In the genomic region with DNA sequence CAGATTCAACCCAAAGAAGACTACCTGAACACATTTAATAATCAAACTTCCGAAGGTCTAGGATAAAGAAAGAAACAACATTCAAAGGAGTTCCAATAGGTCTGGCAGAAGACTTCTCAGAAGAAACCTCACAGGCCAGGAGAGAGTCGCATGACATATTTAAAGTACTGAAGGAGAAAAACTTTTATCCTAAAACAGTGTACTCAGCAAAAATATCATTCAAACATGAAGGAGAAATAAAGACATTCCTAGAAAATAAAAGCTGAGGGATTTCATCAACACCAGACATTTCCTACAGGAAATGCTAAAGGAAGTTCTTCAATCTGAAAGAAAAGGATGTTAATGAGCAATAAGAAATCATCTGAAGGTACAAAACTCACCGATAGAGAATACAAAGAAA, we compare ENCODE assay signal across 2 cellular contexts.
TF ChIP-seq lines count a peak whose summit lies in the region.

No MANE protein-coding gene starts in this region.

TF ChIP-seq in K562, 482 proteins besides CTCF, POLR2A, EP300 and RAD21 (continues in another document):
- no peak for TF ChIP-seq ETS2 (tag; IDR thresholded peaks at IDR 0.05; ENCODE audit: borderline replicate concordance, poor library complexity, severe bottlenecking)
- TF ChIP-seq, protein P1, sequence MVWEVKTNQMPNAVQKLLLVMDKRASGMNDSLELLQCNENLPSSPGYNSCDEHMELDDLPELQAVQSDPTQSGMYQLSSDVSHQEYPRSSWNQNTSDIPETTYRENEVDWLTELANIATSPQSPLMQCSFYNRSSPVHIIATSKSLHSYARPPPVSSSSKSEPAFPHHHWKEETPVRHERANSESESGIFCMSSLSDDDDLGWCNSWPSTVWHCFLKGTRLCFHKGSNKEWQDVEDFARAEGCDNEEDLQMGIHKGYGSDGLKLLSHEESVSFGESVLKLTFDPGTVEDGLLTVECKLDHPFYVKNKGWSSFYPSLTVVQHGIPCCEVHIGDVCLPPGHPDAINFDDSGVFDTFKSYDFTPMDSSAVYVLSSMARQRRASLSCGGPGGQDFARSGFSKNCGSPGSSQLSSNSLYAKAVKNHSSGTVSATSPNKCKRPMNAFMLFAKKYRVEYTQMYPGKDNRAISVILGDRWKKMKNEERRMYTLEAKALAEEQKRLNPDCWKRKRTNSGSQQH (CRISPR knock-in tag; IDR thresholded peaks at IDR 0.05), result no peak
- no peak for TF ChIP-seq ARNT (IDR thresholded peaks at IDR 0.05)
- TF ChIP-seq DIDO1 (tag; IDR thresholded peaks at IDR 0.05; ENCODE audit: low read depth), result no peak
- peak; percentile 71 for TF ChIP-seq C11orf30 (IDR thresholded peaks at IDR 0.05; ENCODE audit: low read depth)
- TF ChIP-seq KAT2B (IDR thresholded peaks at IDR 0.05; ENCODE audit: low read depth, low read length), result no peak
- TF ChIP-seq, protein P2, sequence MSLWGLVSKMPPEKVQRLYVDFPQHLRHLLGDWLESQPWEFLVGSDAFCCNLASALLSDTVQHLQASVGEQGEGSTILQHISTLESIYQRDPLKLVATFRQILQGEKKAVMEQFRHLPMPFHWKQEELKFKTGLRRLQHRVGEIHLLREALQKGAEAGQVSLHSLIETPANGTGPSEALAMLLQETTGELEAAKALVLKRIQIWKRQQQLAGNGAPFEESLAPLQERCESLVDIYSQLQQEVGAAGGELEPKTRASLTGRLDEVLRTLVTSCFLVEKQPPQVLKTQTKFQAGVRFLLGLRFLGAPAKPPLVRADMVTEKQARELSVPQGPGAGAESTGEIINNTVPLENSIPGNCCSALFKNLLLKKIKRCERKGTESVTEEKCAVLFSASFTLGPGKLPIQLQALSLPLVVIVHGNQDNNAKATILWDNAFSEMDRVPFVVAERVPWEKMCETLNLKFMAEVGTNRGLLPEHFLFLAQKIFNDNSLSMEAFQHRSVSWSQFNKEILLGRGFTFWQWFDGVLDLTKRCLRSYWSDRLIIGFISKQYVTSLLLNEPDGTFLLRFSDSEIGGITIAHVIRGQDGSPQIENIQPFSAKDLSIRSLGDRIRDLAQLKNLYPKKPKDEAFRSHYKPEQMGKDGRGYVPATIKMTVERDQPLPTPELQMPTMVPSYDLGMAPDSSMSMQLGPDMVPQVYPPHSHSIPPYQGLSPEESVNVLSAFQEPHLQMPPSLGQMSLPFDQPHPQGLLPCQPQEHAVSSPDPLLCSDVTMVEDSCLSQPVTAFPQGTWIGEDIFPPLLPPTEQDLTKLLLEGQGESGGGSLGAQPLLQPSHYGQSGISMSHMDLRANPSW (CRISPR knock-in tag; IDR thresholded peaks at IDR 0.05), result no peak
- TF ChIP-seq, protein P3, sequence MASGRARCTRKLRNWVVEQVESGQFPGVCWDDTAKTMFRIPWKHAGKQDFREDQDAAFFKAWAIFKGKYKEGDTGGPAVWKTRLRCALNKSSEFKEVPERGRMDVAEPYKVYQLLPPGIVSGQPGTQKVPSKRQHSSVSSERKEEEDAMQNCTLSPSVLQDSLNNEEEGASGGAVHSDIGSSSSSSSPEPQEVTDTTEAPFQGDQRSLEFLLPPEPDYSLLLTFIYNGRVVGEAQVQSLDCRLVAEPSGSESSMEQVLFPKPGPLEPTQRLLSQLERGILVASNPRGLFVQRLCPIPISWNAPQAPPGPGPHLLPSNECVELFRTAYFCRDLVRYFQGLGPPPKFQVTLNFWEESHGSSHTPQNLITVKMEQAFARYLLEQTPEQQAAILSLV (tag; IDR thresholded peaks at IDR 0.05), result no peak
- TF ChIP-seq, protein P4, sequence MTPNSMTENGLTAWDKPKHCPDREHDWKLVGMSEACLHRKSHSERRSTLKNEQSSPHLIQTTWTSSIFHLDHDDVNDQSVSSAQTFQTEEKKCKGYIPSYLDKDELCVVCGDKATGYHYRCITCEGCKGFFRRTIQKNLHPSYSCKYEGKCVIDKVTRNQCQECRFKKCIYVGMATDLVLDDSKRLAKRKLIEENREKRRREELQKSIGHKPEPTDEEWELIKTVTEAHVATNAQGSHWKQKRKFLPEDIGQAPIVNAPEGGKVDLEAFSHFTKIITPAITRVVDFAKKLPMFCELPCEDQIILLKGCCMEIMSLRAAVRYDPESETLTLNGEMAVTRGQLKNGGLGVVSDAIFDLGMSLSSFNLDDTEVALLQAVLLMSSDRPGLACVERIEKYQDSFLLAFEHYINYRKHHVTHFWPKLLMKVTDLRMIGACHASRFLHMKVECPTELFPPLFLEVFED (CRISPR knock-in tag; conservative IDR thresholded peaks at IDR 0.05), result no peak
- no peak for TF ChIP-seq JUN (IDR thresholded peaks at IDR 0.05; ENCODE audit: borderline replicate concordance, low read depth, low read length)
- no peak for TF ChIP-seq JUN (CRISPR knock-in tag; IDR thresholded peaks at IDR 0.05; ENCODE audit: borderline replicate concordance)
- TF ChIP-seq BDP1 (IDR thresholded peaks at IDR 0.05; ENCODE audit: insufficient read depth, insufficient read length), result no peak
- no peak for TF ChIP-seq GTF2E2 (tag; IDR thresholded peaks at IDR 0.05)
- TF ChIP-seq MAFG (tag; conservative IDR thresholded peaks at IDR 0.05), result peak; percentile 54; the same call in 1 of the 2 replicates
- no peak for TF ChIP-seq ZNF830 (CRISPR knock-in tag; IDR thresholded peaks at IDR 0.05)
- TF ChIP-seq, protein P5, sequence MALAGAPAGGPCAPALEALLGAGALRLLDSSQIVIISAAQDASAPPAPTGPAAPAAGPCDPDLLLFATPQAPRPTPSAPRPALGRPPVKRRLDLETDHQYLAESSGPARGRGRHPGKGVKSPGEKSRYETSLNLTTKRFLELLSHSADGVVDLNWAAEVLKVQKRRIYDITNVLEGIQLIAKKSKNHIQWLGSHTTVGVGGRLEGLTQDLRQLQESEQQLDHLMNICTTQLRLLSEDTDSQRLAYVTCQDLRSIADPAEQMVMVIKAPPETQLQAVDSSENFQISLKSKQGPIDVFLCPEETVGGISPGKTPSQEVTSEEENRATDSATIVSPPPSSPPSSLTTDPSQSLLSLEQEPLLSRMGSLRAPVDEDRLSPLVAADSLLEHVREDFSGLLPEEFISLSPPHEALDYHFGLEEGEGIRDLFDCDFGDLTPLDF (CRISPR knock-in tag; IDR thresholded peaks at IDR 0.05), result no peak
- TF ChIP-seq NR1H2 (CRISPR knock-in tag; IDR thresholded peaks at IDR 0.05), result no peak

TF ChIP-seq in endothelial cell of umbilical vein, 7 proteins besides CTCF, POLR2A, EP300 and RAD21:
- TF ChIP-seq FOS (IDR thresholded peaks at IDR 0.05; ENCODE audit: borderline replicate concordance, insufficient read depth, low read length) (no peak), EZH2 (IDR thresholded peaks at IDR 0.05; ENCODE audit: borderline replicate concordance, low read depth, low read length, severe bottlenecking) (no peak), GATA2 (IDR thresholded peaks at IDR 0.05; ENCODE audit: insufficient read depth, insufficient read length, low read depth, low read length) (no peak), JUN (IDR thresholded peaks at IDR 0.05; ENCODE audit: borderline replicate concordance, insufficient read depth, insufficient read length, low read depth) (no peak), MYC (IDR thresholded peaks at IDR 0.05; ENCODE audit: low read depth, low read length) (no peak)
